8 cellular contexts compared by ENCODE assay signal in genomic region chr6:42047220-42047590, GRCh38. TPM values are rescaled to one million over a fixed set of nuclear protein-coding genes. Genes with fewer than 3 reads are reported as not detected.
A peak's percentile ranks its signal among the peaks of the same experiment; 100 is the strongest.
DNase-seq lines count a peak whose midpoint lies in the region; ATAC-seq and TF ChIP-seq lines count a peak whose summit lies in the region.

No MANE protein-coding gene starts in this region.

- peaks cover 98% of the 10 kb centered on the region for H3K4me1 ChIP-seq in left ventricle myocardium inferior
- H3K4me1 ChIP-seq in aorta (ENCODE audit: control insufficient read depth in 1 of 2, insufficient read depth in 2 of 2, low read length in 2 of 2) = peaks cover 0 to 2% of the 10 kb centered on the region in 2 donors

- H3K9me3 Mint-ChIP-seq in chondrocyte (ENCODE audit: low read depth) = no peaks in the 10 kb centered on the region
- H3K9me3 Mint-ChIP-seq in nephron progenitor cell = no peaks in the 10 kb centered on the region

- H3K27ac ChIP-seq in left ventricle myocardium inferior (replicated peaks) = peak overlapping the region; percentile 97
- peak overlapping the region; percentile 32 to 45 for H3K27ac ChIP-seq in aorta (ENCODE audit: low read depth in 1 of 2, low read length in 2 of 2)

- no peak for ATAC-seq in left ventricle myocardium superior
- ATAC-seq in aorta (ENCODE audit: low FRiP score) = no peak
- ATAC-seq in HG03039 (IDR thresholded peaks at IDR 0.05; ENCODE audit: unreplicated experiment) = no peak

- TF ChIP-seq CTCF in left ventricle myocardium inferior (IDR thresholded peaks at IDR 0.05; ENCODE audit: borderline replicate concordance) (no peak), chondrocyte (IDR thresholded peaks at IDR 0.05) (no peak), nephron progenitor cell (IDR thresholded peaks at IDR 0.05) (no peak)

- H3K4me3 Mint-ChIP-seq in chondrocyte (ENCODE audit: unreplicated experiment) (peak overlapping the region; percentile 82), nephron progenitor cell (peak overlapping the region; percentile 59)

- H3K4me1 Mint-ChIP-seq in chondrocyte (ENCODE audit: low read depth) = peaks cover 59% of the 10 kb centered on the region
- H3K4me1 Mint-ChIP-seq in nephron progenitor cell = peaks cover 56% of the 10 kb centered on the region

- H3K36me3 Mint-ChIP-seq in chondrocyte (ENCODE audit: low read depth) = no peaks in the 10 kb centered on the region
- peaks cover 5% of the 10 kb centered on the region for H3K36me3 Mint-ChIP-seq in nephron progenitor cell (ENCODE audit: low read depth)

- H3K27ac Mint-ChIP-seq in chondrocyte (ENCODE audit: unreplicated experiment) (peak overlapping the region; percentile 98), nephron progenitor cell (no peak overlapping the region)

- DNase-seq in left ventricle myocardium inferior (no peak), left ventricle myocardium superior (no peak), chondrocyte (ENCODE audit: low spot score) (peak; percentile 29), nephron progenitor cell (no peak), aorta (peak in 1 of 2 donors; percentile 8), MV-4-11 (lab: John Stamatoyannopoulos, UW) (no peak), HK-2 (ENCODE audit: unreplicated experiment) (no peak)

- intact Hi-C loops in left ventricle myocardium inferior (cut with micrococcal nuclease) = loop anchor here (10.0 kb wide), 1 partner anchor 262 kb away; the partner anchor contains the start of genes PRICKLE4 and TOMM6
- intact Hi-C loops in left ventricle myocardium superior (cut with micrococcal nuclease) = loop anchor here (5.0 to 10.0 kb wide), 2 partner anchors 105 to 262 kb away; partner anchors contain the start of genes CCND3, PRICKLE4 and TOMM6
- intact Hi-C loops in aorta (cut with DNase I) = no loop called here

- no peaks in the 10 kb centered on the region for H3K27me3 ChIP-seq in left ventricle myocardium inferior (ENCODE audit: low read depth)
- H3K27me3 ChIP-seq in aorta (ENCODE audit: control insufficient read depth in 1 of 2, insufficient read depth in 2 of 2, low read length in 1 of 2) = no peaks in the 10 kb centered on the region

- H3K27me3 Mint-ChIP-seq in chondrocyte (ENCODE audit: low read depth) = no peaks in the 10 kb centered on the region
- peaks cover 31% of the 10 kb centered on the region for H3K27me3 Mint-ChIP-seq in nephron progenitor cell (ENCODE audit: low read depth, poor library complexity)

- peaks cover 7% of the 10 kb centered on the region for H3K36me3 ChIP-seq in left ventricle myocardium inferior
- no peaks in the 10 kb centered on the region for H3K36me3 ChIP-seq in aorta (ENCODE audit: control insufficient read depth in 1 of 2, insufficient read depth in 2 of 2, low read length in 1 of 2)

- H3K9me3 ChIP-seq in left ventricle myocardium inferior (replicated peaks) (no peaks in the 10 kb centered on the region), aorta (ENCODE audit: control insufficient read depth, low read length) (no peaks in the 10 kb centered on the region)

- peak overlapping the region; percentile 83 for H3K4me3 ChIP-seq in left ventricle myocardium inferior
- no peak overlapping the region for H3K4me3 ChIP-seq in aorta (ENCODE audit: low read length in 2 of 2)

- WGBS in aorta, 2 donors = 53 to 56% methylated on average over 4 of the region's 4 CpGs

RNA-seq across cellular contexts. Expression of gene TAF8, which starts 3.1 kb away (rescaled TPM):
- total RNA-seq in left ventricle myocardium inferior (28.5 TPM), left ventricle myocardium superior (32.2 TPM), chondrocyte (17.0 to 20.4 TPM (median 17.2 TPM) in 3 replicates), aorta (10 to 100 TPM; 24.2 to 28.6 TPM)
- 10 to 100 TPM; 14.7 to 15.0 TPM for polyA plus RNA-seq in aorta

Comparison
In these comparisons a context has a peak if more than half of its experiments do, and no peak if none do; other contexts are left out.
1. intact Hi-C loops: an anchor here in left ventricle myocardium inferior (10.0 kb wide) and left ventricle myocardium superior (5.0 to 10.0 kb wide); none called in aorta.